Comparison of ENCODE assay signal across 30 cellular contexts in the genomic region with DNA sequence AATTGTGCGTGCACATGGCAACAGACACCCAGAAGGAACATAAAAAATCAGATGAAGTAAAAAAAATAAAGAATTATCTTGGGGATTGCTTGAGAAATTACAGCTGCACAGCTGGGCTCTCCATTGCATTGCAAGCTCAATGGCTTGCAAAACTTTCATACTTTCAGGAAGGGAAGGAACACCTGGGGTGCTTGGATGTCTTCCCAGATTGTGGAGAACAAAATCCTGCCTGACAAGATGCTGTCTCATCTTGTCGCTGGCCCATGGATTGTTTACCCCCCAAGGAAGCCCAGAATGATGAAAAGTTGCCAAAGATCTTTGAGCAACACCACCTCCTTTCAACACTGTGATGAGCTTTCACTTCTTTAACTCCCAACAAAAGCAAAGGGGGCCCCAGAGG. TPM values are rescaled to one million over a fixed set of nuclear protein-coding genes. Genes with fewer than 3 reads are reported as not detected.
DNase-seq lines count a peak whose midpoint lies in the region; ATAC-seq and TF ChIP-seq lines count a peak whose summit lies in the region.
"Had no signal": no experiment of that assay in that cellular context is flagged by ENCODE, and none has a peak within 500 bp of the region (broad histone marks: within the 10 kb centered on the region; RNA-seq: fewer than 3 reads in every experiment).

No MANE protein-coding gene starts in this region.

- peak overlapping the region; percentile 71 for H3K27ac ChIP-seq in suprapubic skin
- H3K27ac ChIP-seq in tibial artery = no peak overlapping the region
- H3K27ac ChIP-seq: lower lobe of right lung, SJCRH30, thoracic aorta had no signal

- WGBS in suprapubic skin = 25% methylated on average over 2 of the region's 2 CpGs

- H3K27me3 ChIP-seq in MG63 (peaks cover 60% of the 10 kb centered on the region), suprapubic skin (peaks cover 16% of the 10 kb centered on the region), tibial artery (peaks cover 0 to 35% of the 10 kb centered on the region in 2 donors)

- no peak overlapping the region for H3K4me3 ChIP-seq in MG63
- H3K4me3 ChIP-seq in astrocyte of the cerebellum (ENCODE audit: low read depth, low read length) = no peak overlapping the region
- H3K4me3 ChIP-seq in suprapubic skin = no peak overlapping the region
- H3K4me3 ChIP-seq in tibial artery = no peak overlapping the region
- H3K4me3 ChIP-seq: esophagus squamous epithelium, lower lobe of right lung, SJCRH30, thoracic aorta had no signal

- no peak for TF ChIP-seq POLR2A in suprapubic skin (IDR thresholded peaks at IDR 0.05)

- H3K36me3 ChIP-seq in MG63 = no peaks in the 10 kb centered on the region
- no peaks in the 10 kb centered on the region for H3K36me3 ChIP-seq in suprapubic skin
- H3K36me3 ChIP-seq in tibial artery = no peaks in the 10 kb centered on the region
- H3K36me3 ChIP-seq: esophagus squamous epithelium, lower lobe of right lung, SJCRH30, thoracic aorta had no signal

- no peak for TF ChIP-seq EP300 in suprapubic skin (IDR thresholded peaks at IDR 0.05)

- H3K4me1 ChIP-seq in suprapubic skin (peaks cover 27% of the 10 kb centered on the region), tibial artery (peaks cover 0 to 4% (median 0%) of the 10 kb centered on the region in 4 donors)
- H3K4me1 ChIP-seq: lower lobe of right lung, SJCRH30 had no signal

- no peak for ATAC-seq in GM19395 (IDR thresholded peaks at IDR 0.05; ENCODE audit: unreplicated experiment)
- ATAC-seq in GM18868 (IDR thresholded peaks at IDR 0.05; ENCODE audit: unreplicated experiment) = no peak
- ATAC-seq: activated CD8-positive, alpha-beta T cell treated with anti-CD3 and anti-CD28 coated beads for 36 hours; effector memory CD8-positive, alpha-beta T cell; lower lobe of right lung; stimulated activated naive B cell treated with anti-CD40 and anti-IgM and Interleukin-4, amounts not matched to agents 10 μg/mL and 1 μg/mL and 100 μg/mL, for 72 hours had no signal

- no peaks in the 10 kb centered on the region for H3K9me3 ChIP-seq in MG63
- H3K9me3 ChIP-seq in suprapubic skin = no peaks in the 10 kb centered on the region
- H3K9me3 ChIP-seq in tibial artery = no peaks in the 10 kb centered on the region
- H3K9me3 ChIP-seq: esophagus squamous epithelium, lower lobe of right lung, SJCRH30, thoracic aorta had no signal

- intact Hi-C loops in tibial artery (cut with DNase I; ENCODE audit: low total_unique reads) = no loop called here

- in situ Hi-C loops in astrocyte of the cerebellum (cut with HindIII; ENCODE audit: low sequenced_read_pairs) = no loop called here

- TF ChIP-seq CTCF in astrocyte of the cerebellum (IDR thresholded peaks at IDR 0.05; ENCODE audit: low read depth, low read length, missing control alignments) (no peak), suprapubic skin (IDR thresholded peaks at IDR 0.05) (no peak), tibial artery (IDR thresholded peaks at IDR 0.05) (no peak)

- DNase-seq in MG63 = peak; percentile 36
- DNase-seq in astrocyte of the cerebellum (ENCODE audit: low read depth) = peak; percentile 44
- DNase-seq in globus pallidus (ENCODE audit: low spot score) = peak; percentile 0
- no peak for DNase-seq in suprapubic skin (ENCODE audit: low spot score in 2 of 2)
- no peak for DNase-seq in tibial artery
- DNase-seq: activated CD4-positive, alpha-beta T cell treated with anti-CD3 and anti-CD28 coated beads for 1 hour; activated CD8-positive, alpha-beta T cell treated with anti-CD3 and anti-CD28 coated beads for 36 hours; activated effector memory CD4-positive, alpha-beta T cell treated with anti-CD3 and anti-CD28 coated beads, Interleukin-2, amount 50 U/mL, for 16 hours; activated naive CD8-positive, alpha-beta T cell treated with anti-CD3 and anti-CD28 coated beads, Interleukin-2, amount 10 ng/mL, durations not matched to agents 7 days and 5 days; activated T-cell treated with anti-CD3 and anti-CD28 coated beads for 4 hours; effector memory CD8-positive, alpha-beta T cell; esophagus squamous epithelium; islet precursor cell; lower lobe of right lung; NCI-H1436; NCI-H2107; NCI-H510A treated with DMSO at 0.1 percent for 48 hours; SJCRH30; small intestine; stimulated activated CD4-positive, alpha-beta T cell treated with anti-CD3 and anti-CD28 coated beads, Interleukin-2, amount 100 ng/mL, for 48 hours; stimulated activated naive B cell treated with anti-CD40 and anti-IgM and Interleukin-4, amounts not matched to agents 10 μg/mL and 1 μg/mL and 100 μg/mL, for 72 hours had no signal

RNA-seq across cellular contexts. Expression of gene CASP14, which starts 11.0 kb away (rescaled TPM):
- total RNA-seq in MG63 (2014; rRNA removed; shearing (Covaris generic); ENCODE audit: low replicate concordance) = not detected in 2 replicates
- total RNA-seq in suprapubic skin = 100 to 1,000 TPM; 123 to 363 (median 254) TPM
- total RNA-seq: activated CD8-positive, alpha-beta T cell treated with anti-CD3 and anti-CD28 coated beads for 36 hours; activated naive CD8-positive, alpha-beta T cell treated with anti-CD3 and anti-CD28 coated beads, Interleukin-2, amount 10 ng/mL, durations not matched to agents 7 days and 5 days; astrocyte; H4; lower lobe of right lung; mucosa of gallbladder; neural crest cell; pulmonary artery endothelial cell; T-helper 1 cell treated with Interleukin-12 subunit alpha and Interleukin-12 subunit beta and Interleukin-4 antibody, amounts not matched to agents 30 ng/mL and 1 ng/mL, for 36 hours had no signal

RNA-seq across cellular contexts. Expression of gene OR1I1, which starts 43.7 kb away (rescaled TPM):
- total RNA-seq in MG63 (2014; rRNA removed; shearing (Covaris generic); ENCODE audit: low replicate concordance) = not detected in 2 replicates
- total RNA-seq in suprapubic skin = not detected
- total RNA-seq: activated CD8-positive, alpha-beta T cell treated with anti-CD3 and anti-CD28 coated beads for 36 hours; activated naive CD8-positive, alpha-beta T cell treated with anti-CD3 and anti-CD28 coated beads, Interleukin-2, amount 10 ng/mL, durations not matched to agents 7 days and 5 days; astrocyte; esophagus squamous epithelium; H4; lower lobe of right lung; mucosa of gallbladder; neural crest cell; pulmonary artery endothelial cell; SJCRH30; T-helper 1 cell treated with Interleukin-12 subunit alpha and Interleukin-12 subunit beta and Interleukin-4 antibody, amounts not matched to agents 30 ng/mL and 1 ng/mL, for 36 hours; thoracic aorta had no signal

RNA-seq across cellular contexts. Expression of gene SLC1A6, which starts 58.6 kb away (rescaled TPM):
- total RNA-seq in MG63 (2014; rRNA removed; shearing (Covaris generic); ENCODE audit: low replicate concordance) = not detected in 2 replicates
- total RNA-seq in suprapubic skin = 10 to 100 TPM in 1 of 4 donors, 1 to 10 TPM in 3; 2.8 to 24.5 (median 9.8) TPM
- total RNA-seq: activated CD8-positive, alpha-beta T cell treated with anti-CD3 and anti-CD28 coated beads for 36 hours; activated naive CD8-positive, alpha-beta T cell treated with anti-CD3 and anti-CD28 coated beads, Interleukin-2, amount 10 ng/mL, durations not matched to agents 7 days and 5 days; esophagus squamous epithelium; lower lobe of right lung; mucosa of gallbladder; pulmonary artery endothelial cell; SJCRH30; T-helper 1 cell treated with Interleukin-12 subunit alpha and Interleukin-12 subunit beta and Interleukin-4 antibody, amounts not matched to agents 30 ng/mL and 1 ng/mL, for 36 hours; thoracic aorta had no signal

Comparison
In these comparisons a context has a peak if more than half of its experiments do, and no peak if none do; other contexts are left out.
1. DNase-seq: peak in MG63 (single experiment), astrocyte of the cerebellum (single experiment) and globus pallidus (single experiment); none in suprapubic skin (0 of 2) and tibial artery (0 of 2).
2. RNA of gene CASP14, which starts 11.0 kb away (total RNA-seq): 123 to 363 TPM in suprapubic skin; not detected in MG63; every median in the first group is over 100 times any median in the second.